In the genomic region with DNA sequence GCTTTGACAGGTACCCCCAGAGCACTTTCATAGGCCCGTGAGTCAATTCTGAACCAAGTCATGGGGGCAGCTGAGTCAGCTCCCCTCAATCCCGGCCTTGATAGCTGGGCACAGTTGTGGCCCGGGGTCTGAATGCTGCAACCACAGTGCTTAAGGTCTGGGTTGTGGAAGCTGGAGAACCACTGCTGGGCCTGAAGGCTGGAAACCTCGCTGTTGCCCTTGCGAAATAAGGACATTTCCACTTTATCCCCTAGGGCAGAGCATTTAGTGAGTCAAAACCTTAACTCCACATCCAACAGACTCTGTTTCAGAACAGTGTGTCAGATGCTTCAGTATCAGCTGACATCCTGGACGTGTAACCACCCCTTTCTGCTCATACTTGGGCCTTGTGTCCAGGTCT, we compare ENCODE assay signal across 13 cellular contexts. TPM values are rescaled to one million over a fixed set of nuclear protein-coding genes. Genes with fewer than 3 reads are reported as not detected.
A peak's percentile ranks its signal among the peaks of the same experiment; 100 is the strongest.
DNase-seq lines count a peak whose midpoint lies in the region; ATAC-seq and TF ChIP-seq lines count a peak whose summit lies in the region.
"Had no signal": no experiment of that assay in that cellular context is flagged by ENCODE, and none has a peak within 500 bp of the region (broad histone marks: within the 10 kb centered on the region; RNA-seq: fewer than 3 reads in every experiment).

No MANE protein-coding gene starts in this region.

- TF ChIP-seq CTCF in lung (IDR thresholded peaks at IDR 0.05; ENCODE audit: control extremely low read depth, extremely low read depth): no peak

- no peaks in the 10 kb centered on the region for H3K36me3 ChIP-seq in lung (ENCODE audit: control insufficient read depth in 2 of 2, insufficient read depth in 2 of 2, low read length in 2 of 2)

- 70 to 82% methylated on average over 6 of the region's 6 CpGs for WGBS in lung, 2 donors

- no peaks in the 10 kb centered on the region for H3K4me1 ChIP-seq in lung (ENCODE audit: control insufficient read depth in 2 of 2, insufficient read depth in 2 of 2, low read length in 2 of 2)

- no peaks in the 10 kb centered on the region for H3K27me3 ChIP-seq in lung (ENCODE audit: control insufficient read depth, insufficient read depth)

- H3K4me3 ChIP-seq in lung: no peak overlapping the region

- DNase-seq in AG20443 (ENCODE audit: low spot score) (peak; percentile 45), HCEC 1CT (peak; percentile 30), amniotic epithelial cell (ENCODE audit: low read depth) (peak; percentile 76), lung (ENCODE audit: low spot score) (no peak), NCI-H510A treated with DMSO at 0.1 percent for 48 hours (lab: John Stamatoyannopoulos, UW) (no peak), NCI-H82 (lab: John Stamatoyannopoulos, UW) (no peak)
- DNase-seq in activated CD4-positive, alpha-beta T cell treated with anti-CD3 and anti-CD28 coated beads, Interleukin-2, amount 50 U/mL, for 4 hours: no peak
- DNase-seq: activated B cell treated with CpG ODN at 0.5 μM for 24 hours; aorta; H9; NCI-H1048; stimulated activated CD4-positive, alpha-beta T cell treated with anti-CD3 and anti-CD28 coated beads, Interleukin-2, amount 100 ng/mL, for 24 hours had no signal

- ATAC-seq in lung (ENCODE audit: insufficient read depth, low FRiP score): peak; percentile 7
- ATAC-seq in HG03196 (IDR thresholded peaks at IDR 0.05; ENCODE audit: unreplicated experiment): no peak

- no peaks in the 10 kb centered on the region for H3K9me3 ChIP-seq in lung (ENCODE audit: control insufficient read depth in 2 of 2, insufficient read depth in 1 of 2, low read length in 1 of 2)

- no peak overlapping the region for H3K27ac ChIP-seq in lung (ENCODE audit: low read depth in 1 of 2, low read length in 1 of 2)

RNA-seq across cellular contexts. Expression of a gene that starts 58.6 kb away (rescaled TPM):
- total RNA-seq in lung: 10 to 100 TPM; 25.0 to 31.4 TPM
- polyA plus RNA-seq in lung: 10 to 100 TPM; 16.2 to 31.1 TPM

Comparison
In these comparisons a context has a peak if more than half of its experiments do, and no peak if none do; other contexts are left out.
1. DNase-seq: peak in AG20443 (single experiment), HCEC 1CT (single experiment) and amniotic epithelial cell (single experiment); none in lung (single experiment), NCI-H510A treated with DMSO at 0.1 percent for 48 hours (single experiment), activated CD4-positive, alpha-beta T cell treated with anti-CD3 and anti-CD28 coated beads, Interleukin-2, amount 50 U/mL, for 4 hours (0 of 2) and NCI-H82 (single experiment).